In the genomic region with DNA sequence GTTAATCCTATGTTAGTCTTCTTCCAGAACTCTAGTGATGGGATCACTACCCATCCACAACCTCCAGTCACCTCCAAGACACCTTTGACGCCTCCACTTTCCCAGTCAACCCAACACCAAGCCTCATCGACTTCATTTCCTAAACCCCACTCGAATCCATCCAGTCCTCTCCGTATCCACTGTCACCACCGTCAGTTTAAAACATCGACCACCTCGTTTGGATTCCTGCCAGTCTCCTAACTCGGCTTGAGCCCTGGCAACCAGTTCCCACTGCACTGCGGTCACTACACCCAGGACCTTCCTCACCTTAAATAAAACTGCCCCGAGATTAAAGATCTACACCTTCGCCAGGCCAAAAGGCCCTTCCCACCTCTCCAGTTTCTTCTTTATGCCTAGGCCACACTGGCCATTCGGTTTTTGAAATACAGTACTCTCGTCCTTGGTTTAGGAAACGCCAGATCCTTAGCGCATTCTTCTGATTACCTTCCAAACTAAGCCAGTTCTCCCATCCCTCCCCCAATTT, we compare ENCODE assay signal across 8 cellular contexts. TPM values are rescaled to one million over a fixed set of nuclear protein-coding genes. Genes with fewer than 3 reads are reported as not detected.
A peak's percentile ranks its signal among the peaks of the same experiment; 100 is the strongest.
DNase-seq lines count a peak whose midpoint lies in the region; ATAC-seq and TF ChIP-seq lines count a peak whose summit lies in the region.

No MANE protein-coding gene starts in this region.

- peak overlapping the region; percentile 88 to 99 (median 98) for H3K9ac ChIP-seq in skeletal muscle tissue (ENCODE audit: low read depth in 1 of 3, low read length in 3 of 3)

- H3K27me3 ChIP-seq in skeletal muscle tissue (ENCODE audit: control insufficient read depth in 3 of 3, insufficient read depth in 3 of 3, low read length in 3 of 3), result no peaks in the 10 kb centered on the region

- TF ChIP-seq CTCF in HEK293 (tag by site-specific recombination; IDR thresholded peaks at IDR 0.05), result no peak

- ATAC-seq in GM18873 (IDR thresholded peaks at IDR 0.05; ENCODE audit: low FRiP score, unreplicated experiment), result no peak

- H3K9me3 ChIP-seq in HEK293 (ENCODE audit: control insufficient read depth, insufficient read depth, low read depth, low read length), result no peaks in the 10 kb centered on the region
- no peaks in the 10 kb centered on the region for H3K9me3 ChIP-seq in skeletal muscle tissue (ENCODE audit: control insufficient read depth in 3 of 3, low read length in 3 of 3)

- peak; percentile 5 for DNase-seq in SW480 (ENCODE audit: low spot score)
- DNase-seq in glomerular visceral epithelial cell (ENCODE audit: extremely low spot score), result peak; percentile 8
- no peak for DNase-seq in ecto neural progenitor cell (ENCODE audit: low spot score)
- no peak for DNase-seq in NCI-H2171 treated with DMSO at 0.1 percent for 48 hours (lab: John Stamatoyannopoulos, UW)
- DNase-seq in activated CD8-positive, alpha-beta memory T cell treated with anti-CD3 and anti-CD28 coated beads for 24 hours, result no peak

- H3K4me3 ChIP-seq in HEK293 (ENCODE audit: low read depth, low read length) (peak overlapping the region; percentile 79), skeletal muscle tissue (ENCODE audit: low read length in 3 of 3) (peak overlapping the region; percentile 90 to 99 (median 98))

- H3K36me3 ChIP-seq in HEK293 (ENCODE audit: control insufficient read depth in 2 of 2, insufficient read depth in 1 of 2, low read length in 2 of 2) (no peaks in the 10 kb centered on the region), skeletal muscle tissue (ENCODE audit: control insufficient read depth in 3 of 3, insufficient read depth in 3 of 3, low read length in 3 of 3) (peaks cover 0 to 3% (median 0%) of the 10 kb centered on the region in 3 donors)

- H3K4me1 ChIP-seq in HEK293 (ENCODE audit: control insufficient read depth, insufficient read depth, low read length), result peaks cover 3% of the 10 kb centered on the region; the same call in 1 of the 2 replicates
- peaks cover 20 to 35% (median 27%) of the 10 kb centered on the region in 3 donors for H3K4me1 ChIP-seq in skeletal muscle tissue (ENCODE audit: control insufficient read depth in 3 of 3, insufficient read depth in 3 of 3, low read length in 3 of 3)

- CTCF ChIA-PET in HEK293 (lab: Yijun Ruan, JAX), result interaction anchor here (1.1 kb wide), 1 partner anchor 10 kb away, joined by 4 read pairs; no protein-coding TSS in a partner anchor

- POLR2A ChIA-PET in HEK293 (lab: Yijun Ruan, JAX), result interaction anchor here (1.6 to 2.9 kb wide), 2 partner anchors 24 to 171 kb away, joined by 14 to 16 read pairs; a partner anchor contains a TSS

- peak overlapping the region; percentile 95 for H3K27ac ChIP-seq in HEK293 (ENCODE audit: extremely low read depth, low read depth, low read length)
- H3K27ac ChIP-seq in skeletal muscle tissue (ENCODE audit: low read depth, low read length), result peak overlapping the region; percentile 95

TF ChIP-seq in HEK293, 187 proteins besides CTCF, POLR2A, EP300 and RAD21:
- no peak for TF ChIP-seq ZNF555 (tag by site-specific recombination; conservative IDR thresholded peaks at IDR 0.05)
- no peak for TF ChIP-seq ZNF600 (tag by site-specific recombination; IDR thresholded peaks at IDR 0.05)
- TF ChIP-seq ZNF112 (tag by site-specific recombination; IDR thresholded peaks at IDR 0.05), result no peak
- no peak for TF ChIP-seq ZNF510 (tag by site-specific recombination; IDR thresholded peaks at IDR 0.05; ENCODE audit: insufficient replicate concordance)
- TF ChIP-seq, protein P1, sequence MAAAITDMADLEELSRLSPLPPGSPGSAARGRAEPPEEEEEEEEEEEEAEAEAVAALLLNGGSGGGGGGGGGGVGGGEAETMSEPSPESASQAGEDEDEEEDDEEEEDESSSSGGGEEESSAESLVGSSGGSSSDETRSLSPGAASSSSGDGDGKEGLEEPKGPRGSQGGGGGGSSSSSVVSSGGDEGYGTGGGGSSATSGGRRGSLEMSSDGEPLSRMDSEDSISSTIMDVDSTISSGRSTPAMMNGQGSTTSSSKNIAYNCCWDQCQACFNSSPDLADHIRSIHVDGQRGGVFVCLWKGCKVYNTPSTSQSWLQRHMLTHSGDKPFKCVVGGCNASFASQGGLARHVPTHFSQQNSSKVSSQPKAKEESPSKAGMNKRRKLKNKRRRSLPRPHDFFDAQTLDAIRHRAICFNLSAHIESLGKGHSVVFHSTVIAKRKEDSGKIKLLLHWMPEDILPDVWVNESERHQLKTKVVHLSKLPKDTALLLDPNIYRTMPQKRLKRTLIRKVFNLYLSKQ (tag by site-specific recombination; IDR thresholded peaks at IDR 0.05; ENCODE audit: borderline replicate concordance), result no peak
- TF ChIP-seq ZNF560 (tag by site-specific recombination; IDR thresholded peaks at IDR 0.05; ENCODE audit: borderline replicate concordance), result no peak
- no peak for TF ChIP-seq SALL2 (tag by site-specific recombination; IDR thresholded peaks at IDR 0.05; ENCODE audit: borderline replicate concordance)
- no peak for TF ChIP-seq ZNF114 (tag by site-specific recombination; IDR thresholded peaks at IDR 0.05)
- no peak for TF ChIP-seq MYNN (tag by site-specific recombination; IDR thresholded peaks at IDR 0.05; ENCODE audit: borderline replicate concordance)
- no peak for TF ChIP-seq ZNF501 (tag by site-specific recombination; IDR thresholded peaks at IDR 0.05)
- no peak for TF ChIP-seq GLIS1 (tag by site-specific recombination; IDR thresholded peaks at IDR 0.05)
- TF ChIP-seq, protein P2, sequence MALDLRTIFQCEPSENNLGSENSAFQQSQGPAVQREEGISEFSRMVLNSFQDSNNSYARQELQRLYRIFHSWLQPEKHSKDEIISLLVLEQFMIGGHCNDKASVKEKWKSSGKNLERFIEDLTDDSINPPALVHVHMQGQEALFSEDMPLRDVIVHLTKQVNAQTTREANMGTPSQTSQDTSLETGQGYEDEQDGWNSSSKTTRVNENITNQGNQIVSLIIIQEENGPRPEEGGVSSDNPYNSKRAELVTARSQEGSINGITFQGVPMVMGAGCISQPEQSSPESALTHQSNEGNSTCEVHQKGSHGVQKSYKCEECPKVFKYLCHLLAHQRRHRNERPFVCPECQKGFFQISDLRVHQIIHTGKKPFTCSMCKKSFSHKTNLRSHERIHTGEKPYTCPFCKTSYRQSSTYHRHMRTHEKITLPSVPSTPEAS (tag by site-specific recombination; IDR thresholded peaks at IDR 0.05), result no peak

RNA-seq across cellular contexts. Expression of a gene that starts 1.2 kb away (rescaled TPM):
- total RNA-seq in skeletal muscle tissue, result 38.1 TPM

RNA-seq across cellular contexts. Expression of a gene that starts 24.7 kb away (rescaled TPM):
- 65.2 TPM for total RNA-seq in skeletal muscle tissue

Comparison
In these comparisons a context has a peak if more than half of its experiments do, and no peak if none do; other contexts are left out.
1. DNase-seq: peak in SW480 (single experiment) and glomerular visceral epithelial cell (single experiment); none in ecto neural progenitor cell (single experiment), NCI-H2171 treated with DMSO at 0.1 percent for 48 hours (single experiment) and activated CD8-positive, alpha-beta memory T cell treated with anti-CD3 and anti-CD28 coated beads for 24 hours (single experiment).